In genomic region chr9:129584136-129584535, GRCh38 we compare ENCODE assay signal across 9 cellular contexts.
DNase-seq lines count a peak whose midpoint lies in the region; ATAC-seq, FAIRE-seq and TF ChIP-seq lines count a peak whose summit lies in the region.
"Had no signal": no experiment of that assay in that cellular context is flagged by ENCODE, and none has a peak within 500 bp of the region (broad histone marks: within the 10 kb centered on the region; RNA-seq: fewer than 3 reads in every experiment).

No MANE protein-coding gene starts in this region.

- H2AFZ ChIP-seq in parathyroid adenoma = no peak overlapping the region

- peak overlapping the region; percentile 25 for H3K4me2 ChIP-seq in parathyroid adenoma (ENCODE audit: low read length)

- no peaks in the 10 kb centered on the region for H3K36me3 ChIP-seq in parathyroid adenoma (ENCODE audit: control insufficient read depth, insufficient read depth, low read length)
- H3K36me3 ChIP-seq: ascending aorta had no signal

- no peaks in the 10 kb centered on the region for H3K27me3 ChIP-seq in parathyroid adenoma (ENCODE audit: control insufficient read depth, insufficient read depth, low read length)
- H3K27me3 ChIP-seq: ascending aorta had no signal

- no peaks in the 10 kb centered on the region for H3K9me3 ChIP-seq in parathyroid adenoma (ENCODE audit: control insufficient read depth, low read length)
- H3K9me3 ChIP-seq: ascending aorta had no signal

- peak; percentile 63 for ATAC-seq in HG03103 (IDR thresholded peaks at IDR 0.05; ENCODE audit: low read depth, unreplicated experiment)
- no peak for ATAC-seq in HG02852 (IDR thresholded peaks at IDR 0.05; ENCODE audit: unreplicated experiment)
- no peak for ATAC-seq in HG03175 (IDR thresholded peaks at IDR 0.05; ENCODE audit: unreplicated experiment)

- H3K79me2 ChIP-seq in parathyroid adenoma = no peaks in the 10 kb centered on the region

- TF ChIP-seq CTCF in parathyroid adenoma (IDR thresholded peaks at IDR 0.05) = no peak

- H3K4me3 ChIP-seq in parathyroid adenoma (ENCODE audit: low read depth, low read length) = no peak overlapping the region
- H3K4me3 ChIP-seq: ascending aorta had no signal

- no peaks in the 10 kb centered on the region for H3K4me1 ChIP-seq in parathyroid adenoma
- H3K4me1 ChIP-seq: ascending aorta had no signal

- DNase-seq in EL (peak; percentile 83), RCC 7860 (ENCODE audit: low spot score) (peak; percentile 51), glomerular visceral epithelial cell (ENCODE audit: extremely low spot score) (peak; percentile 62)
- DNase-seq in activated naive CD4-positive, alpha-beta T cell treated with Interleukin-2 at 50 U/mL for 16 hours = peak; percentile 61

- no peak overlapping the region for H3K9ac ChIP-seq in parathyroid adenoma

- no peak for FAIRE-seq in RCC 7860 (lab: Jason Lieb, UNC)

- no peak overlapping the region for H3K27ac ChIP-seq in parathyroid adenoma
- H3K27ac ChIP-seq: ascending aorta had no signal
